In genomic region chr1:78005755-78006154, GRCh38 we compare ENCODE assay signal across 1 cellular context.
TF ChIP-seq lines count a peak whose summit lies in the region.

No MANE protein-coding gene starts in this region.

TF ChIP-seq in GM12878, 131 proteins besides CTCF, POLR2A, EP300 and RAD21:
- no peak for TF ChIP-seq BHLHE40 (IDR thresholded peaks at IDR 0.05; ENCODE audit: borderline replicate concordance in 1 of 2, low read depth in 2 of 2, low read length in 1 of 2)
- TF ChIP-seq HDAC2 (IDR thresholded peaks at IDR 0.05) = no peak
- no peak for TF ChIP-seq ZNF622 (IDR thresholded peaks at IDR 0.05)
- no peak for TF ChIP-seq YBX1 (IDR thresholded peaks at IDR 0.05)
- TF ChIP-seq SIN3A (IDR thresholded peaks at IDR 0.05; ENCODE audit: low read depth, low read length) = no peak
- TF ChIP-seq POLR2AphosphoS5 (IDR thresholded peaks at IDR 0.05; ENCODE audit: low read length) = no peak
- TF ChIP-seq PAX5 (IDR thresholded peaks at IDR 0.05; ENCODE audit: borderline replicate concordance, low read depth, low read length) = no peak
- no peak for TF ChIP-seq NBN (IDR thresholded peaks at IDR 0.05)
- TF ChIP-seq ZNF687 (IDR thresholded peaks at IDR 0.05) = no peak
- TF ChIP-seq RB1 (IDR thresholded peaks at IDR 0.05; ENCODE audit: borderline replicate concordance) = no peak
- no peak for TF ChIP-seq CREB1 (IDR thresholded peaks at IDR 0.05; ENCODE audit: low read depth)
